18 cellular contexts compared by ENCODE assay signal in genomic region chr14:92425101-92425500, GRCh38.
DNase-seq lines count a peak whose midpoint lies in the region; ATAC-seq and TF ChIP-seq lines count a peak whose summit lies in the region.
"Had no signal": no experiment of that assay in that cellular context is flagged by ENCODE, and none has a peak within 500 bp of the region (broad histone marks: within the 10 kb centered on the region; RNA-seq: fewer than 3 reads in every experiment).

No MANE protein-coding gene starts in this region.

- in situ Hi-C loops in Panc1 (cut with HindIII; ENCODE audit: low pct_unique_long_range_greater_than_20kb, low sequenced_read_pairs), result no loop called here

- H3K4me1 ChIP-seq in Panc1 (ENCODE audit: control insufficient read depth, insufficient read depth, low read length) (no peaks in the 10 kb centered on the region), mesenchymal stem cell (ENCODE audit: control insufficient read depth, insufficient read depth, low read depth, low read length) (peaks cover 2% of the 10 kb centered on the region)
- H3K4me1 ChIP-seq: SJCRH30 had no signal

- no peaks in the 10 kb centered on the region for H3K27me3 ChIP-seq in Panc1 (ENCODE audit: control insufficient read depth, insufficient read depth, low read length)
- no peaks in the 10 kb centered on the region for H3K27me3 ChIP-seq in mesenchymal stem cell (ENCODE audit: control insufficient read depth in 1 of 2, insufficient read depth in 1 of 2, low read length in 2 of 2)
- H3K27me3 ChIP-seq: SJCRH30, spleen had no signal

- intact Hi-C loops in Panc1 (cut with micrococcal nuclease; ENCODE audit: unreplicated experiment), result no loop called here

- H3K4ac ChIP-seq in mesenchymal stem cell (ENCODE audit: low read depth in 1 of 2, low read length in 2 of 2), result no peak overlapping the region

- peak; percentile 42; the same call in 1 of the 2 replicates for ATAC-seq in Panc1
- ATAC-seq: activated T-cell treated with anti-CD3 and anti-CD28 coated beads, Interleukin-2, amount 50 U/mL, for 72 hours had no signal

- H3K36me3 ChIP-seq in Panc1 (ENCODE audit: control insufficient read depth, insufficient read depth, low read length), result no peaks in the 10 kb centered on the region
- no peaks in the 10 kb centered on the region for H3K36me3 ChIP-seq in mesenchymal stem cell (ENCODE audit: control insufficient read depth in 1 of 2, insufficient read depth in 2 of 2, low read depth in 1 of 2, low read length in 2 of 2)
- H3K36me3 ChIP-seq: SJCRH30, spleen had no signal

- no peak overlapping the region for H2AK5ac ChIP-seq in mesenchymal stem cell (ENCODE audit: low read length, severe bottlenecking)

- H4K91ac ChIP-seq in mesenchymal stem cell (ENCODE audit: low read length), result no peak overlapping the region

- H4K8ac ChIP-seq in mesenchymal stem cell (ENCODE audit: low read length), result peak overlapping the region; percentile 12

- H3K23ac ChIP-seq in mesenchymal stem cell (ENCODE audit: low read length in 2 of 2), result no peak overlapping the region

- no peak overlapping the region for H2BK12ac ChIP-seq in mesenchymal stem cell (ENCODE audit: low read length in 2 of 2)

- H3K14ac ChIP-seq in mesenchymal stem cell (ENCODE audit: low read length in 2 of 2), result no peak overlapping the region

- CTCF ChIA-PET in Panc1 (lab: Charles Lee), result no interaction called here

- H3K79me1 ChIP-seq in mesenchymal stem cell (replicated peaks; ENCODE audit: low read length, poor library complexity, severe bottlenecking), result no peaks in the 10 kb centered on the region

- no peak overlapping the region for H2BK120ac ChIP-seq in mesenchymal stem cell (ENCODE audit: low read depth, low read length)

- no TSS peak for BruUV-seq in Panc1 (replicated peaks; lab: Mats Ljungman, UMichigan)

- H3K27ac ChIP-seq in Panc1 (ENCODE audit: low read length) (no peak overlapping the region), mesenchymal stem cell (ENCODE audit: low read length, poor library complexity, severe bottlenecking) (peak overlapping the region; percentile 36)
- H3K27ac ChIP-seq: SJCRH30 had no signal

- H3K9me3 ChIP-seq in Panc1 (ENCODE audit: control insufficient read depth, insufficient read depth, low read depth, low read length) (no peaks in the 10 kb centered on the region), mesenchymal stem cell (ENCODE audit: control insufficient read depth, low read length) (peaks cover 23% of the 10 kb centered on the region)
- H3K9me3 ChIP-seq: SJCRH30, spleen had no signal

- no peak overlapping the region for H2AFZ ChIP-seq in mesenchymal stem cell (ENCODE audit: low read depth, low read length)

- no peak overlapping the region for H3K4me3 ChIP-seq in Panc1 (ENCODE audit: low read depth in 2 of 2, low read length in 2 of 2)
- H3K4me3 ChIP-seq in cardiac fibroblast (replicated peaks in 1 of 2; ENCODE audit: low read depth in 2 of 2, low read length in 2 of 2), result no peak overlapping the region
- no peak overlapping the region for H3K4me3 ChIP-seq in mesenchymal stem cell (ENCODE audit: insufficient read depth in 1 of 2, low read depth in 1 of 2, low read length in 2 of 2)
- H3K4me3 ChIP-seq: SJCRH30 had no signal

- DNase-seq in ELR (ENCODE audit: low read depth) (peak; percentile 90), Panc1 (ENCODE audit: low read depth, low spot score) (no peak), cardiac fibroblast (ENCODE audit: low read depth in 2 of 2) (peak; percentile 28 to 84), mesenchymal stem cell (peak; percentile 76), epidermal melanocyte (ENCODE audit: insufficient read length, low spot score) (no peak), AML-193 (lab: John Stamatoyannopoulos, UW) (no peak), COLO668 (lab: John Stamatoyannopoulos, UW; ENCODE audit: unreplicated experiment) (no peak), midbrain (lab: John Stamatoyannopoulos, UW) (no peak)
- DNase-seq: activated CD4-positive, alpha-beta T cell treated with anti-CD3 and anti-CD28 coated beads, Interleukin-2, amount 50 U/mL, for 48 hours; activated T-cell treated with anti-CD3 and anti-CD28 coated beads, Interleukin-2, amount 50 U/mL, for 72 hours; amygdala; immature natural killer cell; KG1; NCI-H1417; NK-92 treated with Interleukin-12 subunit alpha and Interleukin-12 subunit beta, amount 100 ng/mL, for 24 hours; SJCRH30; spleen; stimulated activated naive CD4-positive, alpha-beta T cell had no signal

- no peak for TF ChIP-seq CTCF in Panc1 (IDR thresholded peaks at IDR 0.05)
- TF ChIP-seq CTCF in cardiac fibroblast (IDR thresholded peaks at IDR 0.05; ENCODE audit: low read depth, low read length), result no peak

- no peak overlapping the region for H3K18ac ChIP-seq in mesenchymal stem cell (ENCODE audit: low read depth in 1 of 2, low read length in 2 of 2)

- H3K9ac ChIP-seq in mesenchymal stem cell (ENCODE audit: low read length), result peak overlapping the region; percentile 50

- POLR2A ChIA-PET in Panc1 (lab: Charles Lee), result no interaction called here

- no peak overlapping the region for H2BK5ac ChIP-seq in mesenchymal stem cell (ENCODE audit: low read depth, low read length, poor library complexity, severe bottlenecking)

- no peak overlapping the region for H2BK15ac ChIP-seq in mesenchymal stem cell (ENCODE audit: low read depth, poor library complexity, severe bottlenecking)

- no peak overlapping the region for H3K4me2 ChIP-seq in mesenchymal stem cell (ENCODE audit: low read length, poor library complexity, severe bottlenecking)

Comparison
In these comparisons a context has a peak if more than half of its experiments do, and no peak if none do; other contexts are left out.
1. DNase-seq: peak in ELR (single experiment), cardiac fibroblast (2 of 2) and mesenchymal stem cell (single experiment); none in Panc1 (single experiment), epidermal melanocyte (single experiment), AML-193 (0 of 2), COLO668 (single experiment) and midbrain (single experiment).